ENCODE assay signal across 9 cellular contexts in genomic region chr4:121071640-121072037, GRCh38. TPM values are rescaled to one million over a fixed set of nuclear protein-coding genes. Genes with fewer than 3 reads are reported as not detected.
DNase-seq lines count a peak whose midpoint lies in the region; ATAC-seq, FAIRE-seq and TF ChIP-seq lines count a peak whose summit lies in the region.
"Had no signal": no experiment of that assay in that cellular context is flagged by ENCODE, and none has a peak within 500 bp of the region (broad histone marks: within the 10 kb centered on the region; RNA-seq: fewer than 3 reads in every experiment).

No MANE protein-coding gene starts in this region.

- intact Hi-C loops in GM12878 (cut with micrococcal nuclease; ENCODE audit: unreplicated experiment): no loop called here

- H3K4me1 ChIP-seq in GM12878 (ENCODE audit: control insufficient read depth, insufficient read depth, low read length) (no peaks in the 10 kb centered on the region), lung (ENCODE audit: control insufficient read depth in 2 of 2, insufficient read depth in 2 of 2, low read length in 2 of 2) (peaks cover 0 to 2% of the 10 kb centered on the region in 2 donors), thymus (ENCODE audit: control insufficient read depth, insufficient read depth, low read length) (no peaks in the 10 kb centered on the region)

- RAD21 ChIA-PET in GM12878 (lab: Charles Lee; ENCODE audit: unreplicated experiment): no interaction called here

- no peak overlapping the region for H3K9ac ChIP-seq in GM12878 (ENCODE audit: control insufficient read depth, insufficient read depth, low read length)

- BruUV-seq in GM12878 (replicated peaks; lab: Mats Ljungman, UMichigan): no TSS peak

- no peaks in the 10 kb centered on the region for H4K20me1 ChIP-seq in GM12878 (ENCODE audit: control insufficient read depth, insufficient read depth)

- no peak for ATAC-seq in GM12878
- ATAC-seq in lung (ENCODE audit: insufficient read depth, low FRiP score): no peak

- H3K27ac Mint-ChIP-seq in activated CD4-positive, alpha-beta T cell treated with anti-CD3 and anti-CD28 coated beads, Interleukin-2, amount 10 ng/mL, durations not matched to agents 7 days and 5 days: no peak overlapping the region

- H3K27ac ChIP-seq in GM12878 (ENCODE audit: control insufficient read depth, insufficient read depth): no peak overlapping the region
- H3K27ac ChIP-seq in lung (ENCODE audit: low read depth in 1 of 2, low read length in 1 of 2): peak overlapping the region; percentile 60 to 89
- no peak overlapping the region for H3K27ac ChIP-seq in thymus (ENCODE audit: low read depth)

- H3K36me3 Mint-ChIP-seq in activated CD4-positive, alpha-beta T cell treated with anti-CD3 and anti-CD28 coated beads, Interleukin-2, amount 10 ng/mL, durations not matched to agents 7 days and 5 days (ENCODE audit: low read depth): no peaks in the 10 kb centered on the region

- H3K9me3 ChIP-seq in GM12878 (replicated peaks; ENCODE audit: control insufficient read depth, insufficient read depth, low read length) (no peaks in the 10 kb centered on the region), lung (ENCODE audit: control insufficient read depth in 2 of 2, insufficient read depth in 1 of 2, low read length in 1 of 2) (no peaks in the 10 kb centered on the region), thymus (ENCODE audit: control insufficient read depth) (no peaks in the 10 kb centered on the region)

- in situ Hi-C loops in GM12878 (cut with MboI): no loop called here

- WGBS in GM12878 (ENCODE audit: insufficient coverage, insufficient replicate concordance, low lambda C conversion rate, missing lambda C conversion rate): 36% methylated on average over 21 of the region's 21 CpGs
- 2% methylated on average over 21 of the region's 21 CpGs for WGBS in lung, 2 donors
- WGBS in thymus: 7% methylated on average over 21 of the region's 21 CpGs

- H3K4me1 Mint-ChIP-seq in activated CD4-positive, alpha-beta T cell treated with anti-CD3 and anti-CD28 coated beads, Interleukin-2, amount 10 ng/mL, durations not matched to agents 7 days and 5 days: peaks cover 22% of the 10 kb centered on the region

- no peak for TF ChIP-seq POLR2A in GM12878 (IDR thresholded peaks at IDR 0.05; ENCODE audit: low read depth, low read length)

- no peak overlapping the region for H2AFZ ChIP-seq in GM12878 (ENCODE audit: control insufficient read depth, low read depth, low read length)

- DNase-seq in activated CD4-positive, alpha-beta T cell treated with anti-CD3 and anti-CD28 coated beads, Interleukin-2, amount 10 ng/mL, durations not matched to agents 7 days and 5 days: no peak
- no peak for DNase-seq in activated CD4-positive, alpha-beta T cell treated with anti-CD3 and anti-CD28 coated beads, Interleukin-2, amount 50 U/mL, for 1 hour
- no peak for DNase-seq in GM12878 (ENCODE audit: low read depth, low spot score)
- DNase-seq in lung (ENCODE audit: low spot score): no peak
- DNase-seq in urothelium cell line (ENCODE audit: low spot score): no peak
- no peak for DNase-seq in UCSD-AML1 (lab: John Stamatoyannopoulos, UW; ENCODE audit: unreplicated experiment)
- no peak for DNase-seq in GM10266 (ENCODE audit: extremely low spot score)
- DNase-seq: NCI-H2171 had no signal

- TF ChIP-seq CTCF in GM12878 (IDR thresholded peaks at IDR 0.05 in 2 of 3, conservative IDR thresholded peaks at IDR 0.05 in 1 of 3; ENCODE audit: control insufficient read depth in 2 of 3, extremely low read depth in 1 of 3, insufficient read depth in 1 of 3, low read depth in 3 of 3, low read length in 3 of 3) (no peak), lung (IDR thresholded peaks at IDR 0.05; ENCODE audit: control extremely low read depth, extremely low read depth) (no peak), GM10266 (IDR thresholded peaks at IDR 0.05; ENCODE audit: control insufficient read depth, insufficient read depth, low read depth, missing control alignments) (no peak)

- no peak for TF ChIP-seq EP300 in GM12878 (IDR thresholded peaks at IDR 0.05; ENCODE audit: borderline replicate concordance in 1 of 2, control insufficient read depth in 1 of 2, low read depth in 2 of 2, low read length in 2 of 2)

- no peaks in the 10 kb centered on the region for H3K36me3 ChIP-seq in GM12878 (ENCODE audit: control insufficient read depth in 2 of 2, insufficient read depth in 2 of 2, low read length in 1 of 2)
- no peaks in the 10 kb centered on the region for H3K36me3 ChIP-seq in lung (ENCODE audit: control insufficient read depth in 2 of 2, insufficient read depth in 2 of 2, low read length in 2 of 2)
- no peaks in the 10 kb centered on the region for H3K36me3 ChIP-seq in thymus (ENCODE audit: control insufficient read depth, insufficient read depth)

- H3K27me3 Mint-ChIP-seq in activated CD4-positive, alpha-beta T cell treated with anti-CD3 and anti-CD28 coated beads, Interleukin-2, amount 10 ng/mL, durations not matched to agents 7 days and 5 days: peaks cover 79% of the 10 kb centered on the region

- peak overlapping the region; percentile 38; the same call in 1 of the 2 replicates for H3K4me2 ChIP-seq in GM12878 (ENCODE audit: control insufficient read depth, insufficient read depth)

- POLR2A ChIA-PET in activated CD4-positive, alpha-beta T cell treated with anti-CD3 and anti-CD28 coated beads, Interleukin-2, amount 10 ng/mL, durations not matched to agents 7 days and 5 days (lab: Charles Lee): no interaction called here
- POLR2A ChIA-PET in GM12878 (lab: Charles Lee): no interaction called here

- no peaks in the 10 kb centered on the region for H3K9me3 Mint-ChIP-seq in activated CD4-positive, alpha-beta T cell treated with anti-CD3 and anti-CD28 coated beads, Interleukin-2, amount 10 ng/mL, durations not matched to agents 7 days and 5 days

- TF ChIP-seq RAD21 in GM12878 (IDR thresholded peaks at IDR 0.05; ENCODE audit: insufficient read depth, low read depth, low read length): no peak

- H3K79me2 ChIP-seq in GM12878 (ENCODE audit: control insufficient read depth, insufficient read depth, low read length): no peaks in the 10 kb centered on the region

- H3K4me3 ChIP-seq in GM12878 (no peak overlapping the region), lung (peak overlapping the region; percentile 78), thymus (ENCODE audit: low read length) (peak overlapping the region; percentile 51)

- CTCF ChIA-PET in activated CD4-positive, alpha-beta T cell treated with anti-CD3 and anti-CD28 coated beads, Interleukin-2, amount 10 ng/mL, durations not matched to agents 7 days and 5 days (lab: Charles Lee): interaction anchor here (0.6 to 1.7 kb wide), 4 partner anchors 19 to 996 kb away, joined by 3 to 4 read pairs (median 3); no protein-coding TSS in a partner anchor
- CTCF ChIA-PET in GM12878 (lab: Yijun Ruan, JAX): interaction anchor here (0.7 kb wide), 1 partner anchor 193 kb away, joined by 4 read pairs; no protein-coding TSS in a partner anchor

- no peak for FAIRE-seq in GM12878 (lab: Jason Lieb, UNC)
- FAIRE-seq in urothelium cell line (lab: Jason Lieb, UNC): no peak

- SMC1A ChIA-PET in GM12878 (lab: Charles Lee; ENCODE audit: uncharacterized antibody, unreplicated experiment): no interaction called here

- H3K27me3 ChIP-seq in GM12878 (replicated peaks in 1 of 2; ENCODE audit: control insufficient read depth in 2 of 2, insufficient read depth in 2 of 2, low read length in 1 of 2) (peaks cover 11 to 15% of the 10 kb centered on the region in 2 experiments; a peak in 3 of 4 replicates), lung (ENCODE audit: control insufficient read depth, insufficient read depth) (no peaks in the 10 kb centered on the region), thymus (ENCODE audit: control insufficient read depth, insufficient read depth) (peaks cover 41% of the 10 kb centered on the region)

- H3K4me3 Mint-ChIP-seq in activated CD4-positive, alpha-beta T cell treated with anti-CD3 and anti-CD28 coated beads, Interleukin-2, amount 10 ng/mL, durations not matched to agents 7 days and 5 days: peak overlapping the region; percentile 73

TF ChIP-seq in GM12878, 131 proteins besides CTCF, POLR2A, EP300 and RAD21 (continues in another document):
- TF ChIP-seq ZBED1 (IDR thresholded peaks at IDR 0.05; ENCODE audit: borderline replicate concordance): no peak

RNA-seq across cellular contexts. Expression of gene NDNF, which starts 0.7 kb away (rescaled TPM):
- under 1 TPM; 0.06 to 0.10 TPM for total RNA-seq in activated CD4-positive, alpha-beta T cell treated with anti-CD3 and anti-CD28 coated beads, Interleukin-2, amount 10 ng/mL, durations not matched to agents 7 days and 5 days
- total RNA-seq in GM12878 (2013; cell fraction: nucleolus; rRNA removed): not detected in 2 replicates
- total RNA-seq in GM12878 (2014; rRNA removed) (not detected in 2 replicates), GM12878 (2014; rRNA removed; fragmentation: Illumina TruSeq; extraction: Trizol) (not detected in 2 replicates), GM12878 (2021) (0.08 and 0.26 TPM in 2 replicates), lung (100 to 1,000 TPM; 121 to 381 TPM)
- polyA plus RNA-seq in GM12878 (2011; ENCODE audit: low read depth): not detected
- polyA plus RNA-seq in GM12878 (2011; rRNA removed) (not detected in 2 replicates), GM12878 (2014; fragmentation: Illumina TruSeq; extraction: Trizol) (not detected in 2 replicates), GM12878 (2014; fragmentation: Nextera tagmentation; extraction: Ambion mirVana) (not detected), GM12878 (2014; rRNA removed) (not detected in 2 replicates), GM12878 (2016; fragmentation: Nextera tagmentation; extraction: Ambion mirVana) (not detected), lung (10 to 100 TPM; 22.3 to 40.1 TPM), thymus (2.8 TPM)
- polyA plus RNA-seq in GM12878 (2011; cell fraction: cytosol; rRNA removed): not detected in 2 replicates
- not detected in 2 replicates for polyA plus RNA-seq in GM12878 (2011; cell fraction: nucleus; rRNA removed)
- not detected in 2 replicates for polyA plus RNA-seq in GM12878 (2012)
- not detected in 2 replicates for polyA minus RNA-seq in GM12878 (2011; rRNA and poly(A)+ RNA removed)
- not detected in 2 replicates for polyA minus RNA-seq in GM12878 (2011; cell fraction: cytosol; rRNA and poly(A)+ RNA removed)
- not detected in 2 replicates for polyA minus RNA-seq in GM12878 (2011; cell fraction: nucleus; rRNA and poly(A)+ RNA removed)

Comparison
In these comparisons a context has a peak if more than half of its experiments do, and no peak if none do; other contexts are left out.
1. H3K27ac ChIP-seq: peak in lung (2 of 2); none in GM12878 (single experiment) and thymus (single experiment).
2. RNA of gene NDNF, which starts 0.7 kb away (total RNA-seq): 121 to 381 TPM in lung; 0.06 to 0.10 TPM in activated CD4-positive, alpha-beta T cell treated with anti-CD3 and anti-CD28 coated beads, Interleukin-2, amount 10 ng/mL, durations not matched to agents 7 days and 5 days and 0.08 to 0.26 TPM in GM12878; every median in the first group is over 10 times any median in the second.